39 cellular contexts compared by ENCODE assay signal in genomic region chr16:20960899-20961298, GRCh38.
"Had no signal": no experiment of that assay in that cellular context is flagged by ENCODE, and none has a peak within 500 bp of the region (broad histone marks: within the 10 kb centered on the region; RNA-seq: fewer than 3 reads in every experiment).

No MANE protein-coding gene starts in this region.

- H3K9me3 Mint-ChIP-seq: activated naive CD4-positive, alpha-beta T cell treated with anti-CD3 and anti-CD28 coated beads for 36 hours; activated naive CD4-positive, alpha-beta T cell treated with anti-CD3 and anti-CD28 coated beads, Interleukin-2, amount 10 ng/mL, durations not matched to agents 7 days and 5 days; activated naive CD4-positive, alpha-beta T cell treated with anti-CD3 and anti-CD28 coated beads, Interleukin-2, amount 50 U/mL, for 24 hours; activated naive CD8-positive, alpha-beta T cell treated with anti-CD3 and anti-CD28 coated beads for 36 hours; activated naive CD8-positive, alpha-beta T cell treated with anti-CD3 and anti-CD28 coated beads, Interleukin-2, amount 10 ng/mL, durations not matched to agents 7 days and 5 days; activated naive CD8-positive, alpha-beta T cell treated with anti-CD3 and anti-CD28 coated beads, Interleukin-2, amount 50 U/mL, for 24 hours; activated T-cell treated with anti-CD3 and anti-CD28 coated beads, Interleukin-2, amount 50 U/mL, for 24 hours; activated T-cell treated with anti-CD3 and anti-CD28 coated beads, Interleukin-2, amount 50 U/mL, for 4 hours; activated T-cell treated with anti-CD3 and anti-CD28 coated beads, Interleukin-2, amount 50 U/mL, for 72 hours; activated T-helper 1 cell treated with anti-CD3 and anti-CD28 coated beads, Interleukin-12 subunit alpha, Interleukin-12 subunit beta, Interleukin-2, Interleukin-4 antibody, amounts not matched to agents 30 ng/mL and 10 ng/mL and 1 ng/mL, durations not matched to agents 14 hours and 24 hours and 36 hours; activated T-helper 17 cell treated with anti-CD3 and anti-CD28 coated beads, Interleukin-2, amount 50 U/mL, for 72 hours; activated T-helper 2 cell treated with anti-CD3 and anti-CD28 coated beads, Interferon-gamma antibody, Interleukin-2, Interleukin-4, amounts not matched to agents 10 μg/mL and 5 μg/mL and 100 μg/mL, durations not matched to agents 14 hours and 24 hours and 36 hours; central memory CD8-positive, alpha-beta T cell had no signal

- H3K36me3 ChIP-seq: adrenal gland, ascending aorta, brain microvascular endothelial cell, breast epithelium, cardiac muscle cell had no signal

- H3K4me3 ChIP-seq: adrenal gland, ascending aorta, body of pancreas, breast epithelium, cardiac muscle cell had no signal

- H3K4me1 Mint-ChIP-seq: activated naive CD4-positive, alpha-beta T cell treated with anti-CD3 and anti-CD28 coated beads, Interleukin-2, amount 10 ng/mL, durations not matched to agents 7 days and 5 days; activated naive CD4-positive, alpha-beta T cell treated with anti-CD3 and anti-CD28 coated beads, Interleukin-2, amount 50 U/mL, for 24 hours; activated naive CD8-positive, alpha-beta T cell treated with anti-CD3 and anti-CD28 coated beads for 36 hours; activated naive CD8-positive, alpha-beta T cell treated with anti-CD3 and anti-CD28 coated beads, Interleukin-2, amount 10 ng/mL, durations not matched to agents 7 days and 5 days; activated naive CD8-positive, alpha-beta T cell treated with anti-CD3 and anti-CD28 coated beads, Interleukin-2, amount 50 U/mL, for 24 hours; activated T-helper 17 cell treated with anti-CD3 and anti-CD28 coated beads, Interleukin-2, amount 50 U/mL, for 72 hours; brain; central memory CD8-positive, alpha-beta T cell had no signal

- ATAC-seq: activated naive CD4-positive, alpha-beta T cell treated with anti-CD3 and anti-CD28 coated beads, Interleukin-2, amount 50 U/mL, for 72 hours; activated naive CD8-positive, alpha-beta T cell treated with anti-CD3 and anti-CD28 coated beads, Interleukin-2, amount 50 U/mL, for 24 hours; activated T-cell treated with anti-CD3 and anti-CD28 coated beads, Interleukin-2, amount 50 U/mL, for 4 hours; activated T-cell treated with anti-CD3 and anti-CD28 coated beads, Interleukin-2, amount 50 U/mL, for 72 hours; activated T-helper 17 cell treated with anti-CD3 and anti-CD28 coated beads, Interleukin-2, amount 50 U/mL, for 72 hours; body of pancreas had no signal

- H3K36me3 Mint-ChIP-seq: activated naive CD4-positive, alpha-beta T cell treated with anti-CD3 and anti-CD28 coated beads, Interleukin-2, amount 10 ng/mL, durations not matched to agents 7 days and 5 days; activated naive CD4-positive, alpha-beta T cell treated with anti-CD3 and anti-CD28 coated beads, Interleukin-2, amount 50 U/mL, for 24 hours; activated naive CD4-positive, alpha-beta T cell treated with anti-CD3 and anti-CD28 coated beads, Interleukin-2, amount 50 U/mL, for 72 hours; activated naive CD8-positive, alpha-beta T cell; activated naive CD8-positive, alpha-beta T cell treated with anti-CD3 and anti-CD28 coated beads for 36 hours; activated naive CD8-positive, alpha-beta T cell treated with anti-CD3 and anti-CD28 coated beads, Interleukin-2, amount 10 ng/mL, durations not matched to agents 7 days and 5 days; brain had no signal

- H3K27me3 Mint-ChIP-seq: activated naive CD4-positive, alpha-beta T cell treated with anti-CD3 and anti-CD28 coated beads, Interleukin-2, amount 50 U/mL, for 24 hours; activated naive CD8-positive, alpha-beta T cell; activated naive CD8-positive, alpha-beta T cell treated with anti-CD3 and anti-CD28 coated beads for 36 hours; activated naive CD8-positive, alpha-beta T cell treated with anti-CD3 and anti-CD28 coated beads, Interleukin-2, amount 50 U/mL, for 24 hours; activated T-cell treated with anti-CD3 and anti-CD28 coated beads, Interleukin-2, amount 50 U/mL, for 24 hours; activated T-helper 17 cell treated with anti-CD3 and anti-CD28 coated beads, Interleukin-2, amount 50 U/mL, for 72 hours; central memory CD8-positive, alpha-beta T cell had no signal

- H3K4me1 ChIP-seq: adrenal gland, ascending aorta, body of pancreas, breast epithelium had no signal

- H3K27me3 ChIP-seq: adrenal gland, ascending aorta, body of pancreas, brain microvascular endothelial cell, breast epithelium, cardiac muscle cell had no signal

- H3K4me3 Mint-ChIP-seq: activated naive CD4-positive, alpha-beta T cell treated with anti-CD3 and anti-CD28 coated beads for 36 hours; activated naive CD4-positive, alpha-beta T cell treated with anti-CD3 and anti-CD28 coated beads, Interleukin-2, amount 10 ng/mL, durations not matched to agents 7 days and 5 days; activated naive CD4-positive, alpha-beta T cell treated with anti-CD3 and anti-CD28 coated beads, Interleukin-2, amount 50 U/mL, for 24 hours; activated naive CD8-positive, alpha-beta T cell; activated naive CD8-positive, alpha-beta T cell treated with anti-CD3 and anti-CD28 coated beads for 36 hours; activated naive CD8-positive, alpha-beta T cell treated with anti-CD3 and anti-CD28 coated beads, Interleukin-2, amount 10 ng/mL, durations not matched to agents 7 days and 5 days; activated naive CD8-positive, alpha-beta T cell treated with anti-CD3 and anti-CD28 coated beads, Interleukin-2, amount 50 U/mL, for 24 hours; activated T-cell treated with anti-CD3 and anti-CD28 coated beads, Interleukin-2, amount 50 U/mL, for 24 hours; activated T-cell treated with anti-CD3 and anti-CD28 coated beads, Interleukin-2, amount 50 U/mL, for 4 hours; activated T-cell treated with anti-CD3 and anti-CD28 coated beads, Interleukin-2, amount 50 U/mL, for 72 hours; activated T-helper 1 cell treated with anti-CD3 and anti-CD28 coated beads, Interleukin-12 subunit alpha, Interleukin-12 subunit beta, Interleukin-2, Interleukin-4 antibody, amounts not matched to agents 30 ng/mL and 10 ng/mL and 1 ng/mL, durations not matched to agents 14 hours and 24 hours and 36 hours; activated T-helper 17 cell treated with anti-CD3 and anti-CD28 coated beads, Interleukin-2, amount 50 U/mL, for 72 hours; brain; central memory CD8-positive, alpha-beta T cell had no signal

- H3K27ac Mint-ChIP-seq: activated naive CD4-positive, alpha-beta T cell treated with anti-CD3 and anti-CD28 coated beads for 36 hours; activated naive CD4-positive, alpha-beta T cell treated with anti-CD3 and anti-CD28 coated beads, Interleukin-2, amount 10 ng/mL, durations not matched to agents 7 days and 5 days; activated naive CD4-positive, alpha-beta T cell treated with anti-CD3 and anti-CD28 coated beads, Interleukin-2, amount 50 U/mL, for 24 hours; activated naive CD4-positive, alpha-beta T cell treated with anti-CD3 and anti-CD28 coated beads, Interleukin-2, amount 50 U/mL, for 72 hours; activated naive CD8-positive, alpha-beta T cell; activated naive CD8-positive, alpha-beta T cell treated with anti-CD3 and anti-CD28 coated beads for 36 hours; activated naive CD8-positive, alpha-beta T cell treated with anti-CD3 and anti-CD28 coated beads, Interleukin-2, amount 10 ng/mL, durations not matched to agents 7 days and 5 days; activated naive CD8-positive, alpha-beta T cell treated with anti-CD3 and anti-CD28 coated beads, Interleukin-2, amount 50 U/mL, for 24 hours; activated T-cell treated with anti-CD3 and anti-CD28 coated beads, Interleukin-2, amount 50 U/mL, for 24 hours; activated T-cell treated with anti-CD3 and anti-CD28 coated beads, Interleukin-2, amount 50 U/mL, for 72 hours; activated T-helper 1 cell treated with anti-CD3 and anti-CD28 coated beads, Interleukin-12 subunit alpha, Interleukin-12 subunit beta, Interleukin-2, Interleukin-4 antibody, amounts not matched to agents 30 ng/mL and 10 ng/mL and 1 ng/mL, durations not matched to agents 14 hours and 24 hours and 36 hours; activated T-helper 17 cell treated with anti-CD3 and anti-CD28 coated beads, Interleukin-2, amount 50 U/mL, for 72 hours; activated T-helper 2 cell treated with anti-CD3 and anti-CD28 coated beads, Interferon-gamma antibody, Interleukin-2, Interleukin-4, amounts not matched to agents 10 μg/mL and 5 μg/mL and 100 μg/mL, durations not matched to agents 14 hours and 24 hours and 36 hours; brain had no signal

- H3K9me3 ChIP-seq: adrenal gland, ascending aorta, body of pancreas, breast epithelium had no signal

- FAIRE-seq: astrocyte, bronchial epithelial cell had no signal

- DNase-seq: activated effector memory CD4-positive, alpha-beta T cell treated with anti-CD3 and anti-CD28 coated beads, Interleukin-2, amount 50 U/mL, for 16 hours; activated effector memory CD4-positive, alpha-beta T cell treated with Interleukin-2 at 50 U/mL for 16 hours; activated gamma-delta T cell; activated gamma-delta T cell treated with Interleukin-2 at 50 U/mL for 16 hours; activated naive CD4-positive, alpha-beta T cell; activated naive CD4-positive, alpha-beta T cell treated with anti-CD3 and anti-CD28 coated beads for 36 hours; activated naive CD4-positive, alpha-beta T cell treated with anti-CD3 and anti-CD28 coated beads, Interleukin-2, amount 10 ng/mL, durations not matched to agents 7 days and 5 days; activated naive CD4-positive, alpha-beta T cell treated with anti-CD3 and anti-CD28 coated beads, Interleukin-2, amount 50 U/mL, for 16 hours; activated naive CD4-positive, alpha-beta T cell treated with Interleukin-2 at 50 U/mL for 16 hours; activated naive CD8-positive, alpha-beta T cell treated with anti-CD3 and anti-CD28 coated beads for 36 hours; activated naive CD8-positive, alpha-beta T cell treated with anti-CD3 and anti-CD28 coated beads, Interleukin-2, amount 10 ng/mL, durations not matched to agents 7 days and 5 days; activated naive CD8-positive, alpha-beta T cell treated with anti-CD3 and anti-CD28 coated beads, Interleukin-2, amount 50 U/mL, for 24 hours; activated T-cell treated with anti-CD3 and anti-CD28 coated beads, Interleukin-2, amount 50 U/mL, for 24 hours; activated T-cell treated with anti-CD3 and anti-CD28 coated beads, Interleukin-2, amount 50 U/mL, for 4 hours; activated T-cell treated with anti-CD3 and anti-CD28 coated beads, Interleukin-2, amount 50 U/mL, for 48 hours; activated T-cell treated with anti-CD3 and anti-CD28 coated beads, Interleukin-2, amount 50 U/mL, for 72 hours; adrenal gland; amniotic stem cell; amygdala; anterior cingulate cortex; aorta; body of pancreas; brain microvascular endothelial cell; caudate nucleus; central memory CD4-positive, alpha-beta T cell; cerebellar nuclear complex had no signal

- H3K27ac ChIP-seq: adrenal gland, ascending aorta, body of pancreas, brain microvascular endothelial cell, breast epithelium, cardiac muscle cell had no signal
